In genomic region chr2:160562730-160563129, GRCh38 we compare ENCODE assay signal across 1 cellular context.
TF ChIP-seq lines count a peak whose summit lies in the region.

No MANE protein-coding gene starts in this region.

TF ChIP-seq in IMR-90, 13 proteins besides CTCF, POLR2A, EP300 and RAD21:
- TF ChIP-seq USF2 (IDR thresholded peaks at IDR 0.05; ENCODE audit: low read depth, low read length), result no peak
- TF ChIP-seq BHLHE40 (IDR thresholded peaks at IDR 0.05; ENCODE audit: low read depth, low read length), result no peak
- no peak for TF ChIP-seq SMC3 (IDR thresholded peaks at IDR 0.05; ENCODE audit: low read depth, low read length)
- no peak for TF ChIP-seq NFE2L2 (IDR thresholded peaks at IDR 0.05; ENCODE audit: low read depth, low read length)
- TF ChIP-seq RCOR1 (IDR thresholded peaks at IDR 0.05; ENCODE audit: insufficient replicate concordance, low read length), result no peak
- no peak for TF ChIP-seq FOS (IDR thresholded peaks at IDR 0.05; ENCODE audit: low read depth, low read length)
- no peak for TF ChIP-seq MAZ (IDR thresholded peaks at IDR 0.05; ENCODE audit: borderline replicate concordance, low read depth, low read length)
- no peak for TF ChIP-seq MXI1 (IDR thresholded peaks at IDR 0.05; ENCODE audit: borderline replicate concordance, low read depth, low read length)
- no peak for TF ChIP-seq RFX5 (IDR thresholded peaks at IDR 0.05; ENCODE audit: low read depth, low read length)
- TF ChIP-seq CHD1 (IDR thresholded peaks at IDR 0.05; ENCODE audit: low read depth, low read length), result no peak
- no peak for TF ChIP-seq ELK1 (IDR thresholded peaks at IDR 0.05; ENCODE audit: borderline replicate concordance, low read depth, low read length)
- no peak for TF ChIP-seq MAFK (IDR thresholded peaks at IDR 0.05; ENCODE audit: low read depth, low read length)
- no peak for TF ChIP-seq CEBPB (IDR thresholded peaks at IDR 0.05; ENCODE audit: low read depth, low read length)
